In genomic region chr6:355809-356208, GRCh38 we compare ENCODE assay signal across 2 cellular contexts.
TF ChIP-seq lines count a peak whose summit lies in the region.

No MANE protein-coding gene starts in this region.

TF ChIP-seq in HepG2, 621 proteins besides CTCF, POLR2A, EP300 and RAD21 (continued from another document and continues in another):
- TF ChIP-seq, protein P1, sequence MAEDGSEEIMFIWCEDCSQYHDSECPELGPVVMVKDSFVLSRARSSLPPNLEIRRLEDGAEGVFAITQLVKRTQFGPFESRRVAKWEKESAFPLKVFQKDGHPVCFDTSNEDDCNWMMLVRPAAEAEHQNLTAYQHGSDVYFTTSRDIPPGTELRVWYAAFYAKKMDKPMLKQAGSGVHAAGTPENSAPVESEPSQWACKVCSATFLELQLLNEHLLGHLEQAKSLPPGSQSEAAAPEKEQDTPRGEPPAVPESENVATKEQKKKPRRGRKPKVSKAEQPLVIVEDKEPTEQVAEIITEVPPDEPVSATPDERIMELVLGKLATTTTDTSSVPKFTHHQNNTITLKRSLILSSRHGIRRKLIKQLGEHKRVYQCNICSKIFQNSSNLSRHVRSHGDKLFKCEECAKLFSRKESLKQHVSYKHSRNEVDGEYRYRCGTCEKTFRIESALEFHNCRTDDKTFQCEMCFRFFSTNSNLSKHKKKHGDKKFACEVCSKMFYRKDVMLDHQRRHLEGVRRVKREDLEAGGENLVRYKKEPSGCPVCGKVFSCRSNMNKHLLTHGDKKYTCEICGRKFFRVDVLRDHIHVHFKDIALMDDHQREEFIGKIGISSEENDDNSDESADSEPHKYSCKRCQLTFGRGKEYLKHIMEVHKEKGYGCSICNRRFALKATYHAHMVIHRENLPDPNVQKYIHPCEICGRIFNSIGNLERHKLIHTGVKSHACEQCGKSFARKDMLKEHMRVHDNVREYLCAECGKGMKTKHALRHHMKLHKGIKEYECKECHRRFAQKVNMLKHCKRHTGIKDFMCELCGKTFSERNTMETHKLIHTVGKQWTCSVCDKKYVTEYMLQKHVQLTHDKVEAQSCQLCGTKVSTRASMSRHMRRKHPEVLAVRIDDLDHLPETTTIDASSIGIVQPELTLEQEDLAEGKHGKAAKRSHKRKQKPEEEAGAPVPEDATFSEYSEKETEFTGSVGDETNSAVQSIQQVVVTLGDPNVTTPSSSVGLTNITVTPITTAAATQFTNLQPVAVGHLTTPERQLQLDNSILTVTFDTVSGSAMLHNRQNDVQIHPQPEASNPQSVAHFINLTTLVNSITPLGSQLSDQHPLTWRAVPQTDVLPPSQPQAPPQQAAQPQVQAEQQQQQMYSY (CRISPR knock-in tag; IDR thresholded peaks at IDR 0.05) = no peak
- TF ChIP-seq ELF3 (CRISPR knock-in tag; IDR thresholded peaks at IDR 0.05) (no peak), ZC3H13 (CRISPR knock-in tag; IDR thresholded peaks at IDR 0.05) (no peak), STAT6 (CRISPR knock-in tag; IDR thresholded peaks at IDR 0.05; ENCODE audit: borderline replicate concordance) (no peak), ZSCAN20 (CRISPR knock-in tag; IDR thresholded peaks at IDR 0.05; ENCODE audit: borderline replicate concordance) (no peak), EEA1 (CRISPR knock-in tag; IDR thresholded peaks at IDR 0.05; ENCODE audit: borderline replicate concordance) (no peak)
- TF ChIP-seq, protein P2, sequence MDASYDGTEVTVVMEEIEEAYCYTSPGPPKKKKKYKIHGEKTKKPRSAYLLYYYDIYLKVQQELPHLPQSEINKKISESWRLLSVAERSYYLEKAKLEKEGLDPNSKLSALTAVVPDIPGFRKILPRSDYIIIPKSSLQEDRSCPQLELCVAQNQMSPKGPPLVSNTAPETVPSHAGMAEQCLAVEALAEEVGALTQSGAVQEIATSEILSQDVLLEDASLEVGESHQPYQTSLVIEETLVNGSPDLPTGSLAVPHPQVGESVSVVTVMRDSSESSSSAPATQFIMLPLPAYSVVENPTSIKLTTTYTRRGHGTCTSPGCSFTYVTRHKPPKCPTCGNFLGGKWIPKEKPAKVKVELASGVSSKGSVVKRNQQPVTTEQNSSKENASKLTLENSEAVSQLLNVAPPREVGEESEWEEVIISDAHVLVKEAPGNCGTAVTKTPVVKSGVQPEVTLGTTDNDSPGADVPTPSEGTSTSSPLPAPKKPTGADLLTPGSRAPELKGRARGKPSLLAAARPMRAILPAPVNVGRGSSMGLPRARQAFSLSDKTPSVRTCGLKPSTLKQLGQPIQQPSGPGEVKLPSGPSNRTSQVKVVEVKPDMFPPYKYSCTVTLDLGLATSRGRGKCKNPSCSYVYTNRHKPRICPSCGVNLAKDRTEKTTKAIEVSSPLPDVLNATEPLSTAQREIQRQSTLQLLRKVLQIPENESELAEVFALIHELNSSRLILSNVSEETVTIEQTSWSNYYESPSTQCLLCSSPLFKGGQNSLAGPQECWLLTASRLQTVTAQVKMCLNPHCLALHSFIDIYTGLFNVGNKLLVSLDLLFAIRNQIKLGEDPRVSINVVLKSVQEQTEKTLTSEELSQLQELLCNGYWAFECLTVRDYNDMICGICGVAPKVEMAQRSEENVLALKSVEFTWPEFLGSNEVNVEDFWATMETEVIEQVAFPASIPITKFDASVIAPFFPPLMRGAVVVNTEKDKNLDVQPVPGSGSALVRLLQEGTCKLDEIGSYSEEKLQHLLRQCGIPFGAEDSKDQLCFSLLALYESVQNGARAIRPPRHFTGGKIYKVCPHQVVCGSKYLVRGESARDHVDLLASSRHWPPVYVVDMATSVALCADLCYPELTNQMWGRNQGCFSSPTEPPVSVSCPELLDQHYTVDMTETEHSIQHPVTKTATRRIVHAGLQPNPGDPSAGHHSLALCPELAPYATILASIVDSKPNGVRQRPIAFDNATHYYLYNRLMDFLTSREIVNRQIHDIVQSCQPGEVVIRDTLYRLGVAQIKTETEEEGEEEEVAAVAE (CRISPR knock-in tag; IDR thresholded peaks at IDR 0.05; ENCODE audit: borderline replicate concordance) = no peak
- TF ChIP-seq, protein P3, sequence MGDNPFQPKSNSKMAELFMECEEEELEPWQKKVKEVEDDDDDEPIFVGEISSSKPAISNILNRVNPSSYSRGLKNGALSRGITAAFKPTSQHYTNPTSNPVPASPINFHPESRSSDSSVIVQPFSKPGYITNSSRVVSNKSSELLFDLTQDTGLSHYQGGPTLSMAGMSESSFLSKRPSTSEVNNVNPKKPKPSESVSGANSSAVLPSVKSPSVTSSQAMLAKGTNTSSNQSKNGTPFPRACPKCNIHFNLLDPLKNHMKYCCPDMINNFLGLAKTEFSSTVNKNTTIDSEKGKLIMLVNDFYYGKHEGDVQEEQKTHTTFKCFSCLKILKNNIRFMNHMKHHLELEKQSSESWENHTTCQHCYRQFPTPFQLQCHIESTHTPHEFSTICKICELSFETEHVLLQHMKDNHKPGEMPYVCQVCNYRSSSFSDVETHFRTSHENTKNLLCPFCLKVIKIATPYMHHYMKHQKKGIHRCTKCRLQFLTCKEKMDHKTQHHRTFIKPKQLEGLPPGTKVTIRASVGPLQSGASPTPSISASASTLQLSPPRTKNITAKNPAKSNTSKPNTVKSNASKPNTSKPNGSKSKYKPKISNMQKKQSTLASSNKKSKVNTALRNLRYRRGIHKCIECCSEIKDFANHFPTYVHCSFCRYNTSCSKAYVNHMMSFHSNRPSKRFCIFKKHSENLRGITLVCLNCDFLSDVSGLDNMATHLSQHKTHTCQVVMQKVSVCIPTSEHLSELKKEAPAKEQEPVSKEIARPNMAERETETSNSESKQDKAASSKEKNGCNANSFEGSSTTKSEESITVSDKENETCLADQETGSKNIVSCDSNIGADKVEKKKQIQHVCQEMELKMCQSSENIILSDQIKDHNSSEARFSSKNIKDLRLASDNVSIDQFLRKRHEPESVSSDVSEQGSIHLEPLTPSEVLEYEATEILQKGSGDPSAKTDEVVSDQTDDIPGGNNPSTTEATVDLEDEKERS (CRISPR knock-in tag; IDR thresholded peaks at IDR 0.05) = no peak

TF ChIP-seq in SK-N-SH treated with all-trans-retinoic acid at 6 μM for 48 hours, 23 proteins besides CTCF, POLR2A, EP300 and RAD21:
- TF ChIP-seq, protein P4, sequence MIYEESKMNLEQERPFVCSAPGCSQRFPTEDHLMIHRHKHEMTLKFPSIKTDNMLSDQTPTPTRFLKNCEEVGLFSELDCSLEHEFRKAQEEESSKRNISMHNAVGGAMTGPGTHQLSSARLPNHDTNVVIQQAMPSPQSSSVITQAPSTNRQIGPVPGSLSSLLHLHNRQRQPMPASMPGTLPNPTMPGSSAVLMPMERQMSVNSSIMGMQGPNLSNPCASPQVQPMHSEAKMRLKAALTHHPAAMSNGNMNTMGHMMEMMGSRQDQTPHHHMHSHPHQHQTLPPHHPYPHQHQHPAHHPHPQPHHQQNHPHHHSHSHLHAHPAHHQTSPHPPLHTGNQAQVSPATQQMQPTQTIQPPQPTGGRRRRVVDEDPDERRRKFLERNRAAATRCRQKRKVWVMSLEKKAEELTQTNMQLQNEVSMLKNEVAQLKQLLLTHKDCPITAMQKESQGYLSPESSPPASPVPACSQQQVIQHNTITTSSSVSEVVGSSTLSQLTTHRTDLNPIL (CRISPR knock-in tag; IDR thresholded peaks at IDR 0.05; ENCODE audit: low read depth) = no peak
- no peak for TF ChIP-seq ARNTL (CRISPR knock-in tag; IDR thresholded peaks at IDR 0.05; ENCODE audit: borderline replicate concordance, low read depth)
- TF ChIP-seq PPARA (CRISPR knock-in tag; IDR thresholded peaks at IDR 0.05; ENCODE audit: borderline replicate concordance) = no peak
- no peak for TF ChIP-seq TOX (CRISPR knock-in tag; IDR thresholded peaks at IDR 0.05; ENCODE audit: borderline replicate concordance)
- TF ChIP-seq OSR1 (CRISPR knock-in tag; IDR thresholded peaks at IDR 0.05) = no peak
